11 cellular contexts compared by ENCODE assay signal in the genomic region with DNA sequence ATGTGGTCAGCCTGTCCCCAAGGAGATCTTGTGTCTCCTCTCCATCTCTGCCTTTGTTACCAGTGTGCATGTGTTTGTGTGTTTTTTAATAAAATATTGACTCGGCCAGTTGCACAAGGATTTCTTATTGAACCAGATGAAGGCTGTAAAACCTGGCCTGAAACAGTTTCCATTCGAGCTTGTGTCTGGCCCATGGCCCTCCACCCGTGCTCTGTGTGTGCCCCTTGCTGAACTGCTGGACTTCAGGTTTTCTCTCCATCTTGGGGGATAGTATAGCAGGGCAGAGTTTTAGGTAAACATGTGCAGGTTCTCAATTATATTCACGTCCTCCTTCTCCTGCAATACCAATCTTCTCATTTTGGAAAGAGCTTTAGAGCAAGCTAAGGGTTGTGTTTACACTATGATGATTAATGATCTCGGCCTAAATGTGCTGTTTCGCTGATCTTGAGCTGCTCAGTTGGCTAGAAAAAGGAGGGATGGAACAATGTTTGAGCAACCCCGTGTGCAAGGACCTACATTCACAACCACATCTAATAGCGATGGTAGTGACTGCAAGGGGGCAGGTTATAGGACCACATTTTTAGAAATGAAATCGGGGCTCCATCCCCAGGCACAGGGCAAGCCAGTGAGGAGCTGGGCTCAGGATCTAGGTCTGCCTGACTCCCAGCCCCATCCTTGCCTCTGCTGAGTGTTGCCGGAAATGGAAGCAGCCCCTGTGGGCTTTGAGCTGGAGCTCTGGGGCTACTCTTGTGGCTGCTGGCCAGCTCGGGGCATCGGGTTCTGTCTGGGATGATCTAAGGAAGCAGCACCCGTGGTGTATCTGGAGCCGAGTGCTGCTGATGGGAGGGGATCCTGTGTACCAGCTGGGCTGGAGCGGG. TPM values are rescaled to one million over a fixed set of nuclear protein-coding genes. Genes with fewer than 3 reads are reported as not detected.
DNase-seq lines count a peak whose midpoint lies in the region; ATAC-seq and TF ChIP-seq lines count a peak whose summit lies in the region.
"Had no signal": no experiment of that assay in that cellular context is flagged by ENCODE, and none has a peak within 500 bp of the region (broad histone marks: within the 10 kb centered on the region; RNA-seq: fewer than 3 reads in every experiment).

No MANE protein-coding gene starts in this region.

- intact Hi-C loops in OCI-LY7 (cut with micrococcal nuclease; ENCODE audit: unreplicated experiment) (no loop called here), mammary epithelial cell (cut with micrococcal nuclease) (no loop called here)

- no peak overlapping the region for H3K9ac ChIP-seq in mammary epithelial cell (ENCODE audit: insufficient read depth, low read length)

- no peak for DNase-seq in T-helper 2 cell treated with Interferon-gamma antibody and Interleukin-4, amounts not matched to agents 5 μg/mL and 100 μg/mL, for 36 hours (ENCODE audit: low spot score)
- DNase-seq in T-helper 2 cell (no peak), OCI-LY7 (ENCODE audit: low spot score) (no peak), cerebellar cortex (ENCODE audit: low spot score) (peak; percentile 63), NCI-H2227 treated with DMSO at 0.1 percent for 48 hours (lab: John Stamatoyannopoulos, UW) (no peak), mammary epithelial cell (no peak)
- DNase-seq: activated effector memory CD4-positive, alpha-beta T cell treated with Interleukin-2 at 50 U/mL for 16 hours; left ventricle myocardium inferior; NCI-H1436 had no signal

- peak overlapping the region; percentile 65; the same call in 1 of the 2 replicates for H3K4me2 ChIP-seq in OCI-LY7 (ENCODE audit: low read length)
- H3K4me2 ChIP-seq in mammary epithelial cell (ENCODE audit: insufficient read depth, low read depth, low read length): no peak overlapping the region

- H3K79me2 ChIP-seq in OCI-LY7 (ENCODE audit: insufficient read depth, low read depth, low read length) (no peaks in the 10 kb centered on the region), mammary epithelial cell (ENCODE audit: insufficient read depth, low read length) (peaks cover 48% of the 10 kb centered on the region)

- in situ Hi-C loops in mammary epithelial cell (cut with MboI; ENCODE audit: low sequenced_read_pairs in 2 of 2): loop anchor here in 1 of 2 donors (10.0 kb wide), 1 partner anchor 50 kb away; no protein-coding TSS in a partner anchor

- POLR2A ChIA-PET in OCI-LY7 (lab: Charles Lee): interaction anchor here (0.5 to 7.7 kb wide), 4 partner anchors 8 to 32 kb away, joined by 3 to 101 read pairs (median 4); no protein-coding TSS in a partner anchor

- CTCF ChIA-PET in OCI-LY7 (lab: Charles Lee; ENCODE audit: unreplicated experiment): interaction anchor here (1.1 to 1.2 kb wide), 3 partner anchors 17 to 30 kb away, joined by 3 to 4 read pairs (median 4); no protein-coding TSS in a partner anchor
- CTCF ChIA-PET in mammary epithelial cell (lab: Charles Lee; ENCODE audit: low non-redundant PET): no interaction called here

- H3K36me3 ChIP-seq in OCI-LY7 (ENCODE audit: insufficient read depth, low read length) (peaks cover 7% of the 10 kb centered on the region; the same call in 1 of the 2 replicates), mammary epithelial cell (ENCODE audit: insufficient read depth, low read length) (peaks cover 33% of the 10 kb centered on the region)

- dilution Hi-C loops in mammary epithelial cell (cut with HindIII; ENCODE audit: low sequenced_read_pairs): no loop called here

- no peak overlapping the region for H3K4me3 ChIP-seq in OCI-LY7 (ENCODE audit: low read depth, low read length, poor library complexity, severe bottlenecking)
- H3K4me3 ChIP-seq in mammary epithelial cell (replicated peaks in 1 of 3; ENCODE audit: insufficient read depth in 1 of 3, low read depth in 2 of 3, low read length in 3 of 3): no peak overlapping the region
- H3K4me3 ChIP-seq: left ventricle myocardium inferior had no signal

- no peak overlapping the region for H3K4me3 Mint-ChIP-seq in T-helper 2 cell treated with Interferon-gamma antibody and Interleukin-4, amounts not matched to agents 5 μg/mL and 100 μg/mL, for 36 hours
- H3K4me3 Mint-ChIP-seq in nephron: no peak overlapping the region

- H3K9me3 Mint-ChIP-seq in T-helper 2 cell treated with Interferon-gamma antibody and Interleukin-4, amounts not matched to agents 5 μg/mL and 100 μg/mL, for 36 hours: peaks cover 3% of the 10 kb centered on the region
- H3K9me3 Mint-ChIP-seq in nephron: no peaks in the 10 kb centered on the region

- BruUV-seq in OCI-LY7 (replicated peaks; lab: Mats Ljungman, UMichigan) (no TSS peak), mammary epithelial cell (replicated peaks; lab: Mats Ljungman, UMichigan) (no TSS peak)

- peaks cover 41% of the 10 kb centered on the region for H3K36me3 Mint-ChIP-seq in T-helper 2 cell treated with Interferon-gamma antibody and Interleukin-4, amounts not matched to agents 5 μg/mL and 100 μg/mL, for 36 hours (ENCODE audit: low read depth)
- H3K36me3 Mint-ChIP-seq in nephron (ENCODE audit: low read depth): peaks cover 23% of the 10 kb centered on the region

- H3K9me2 ChIP-seq in OCI-LY7 (ENCODE audit: insufficient read depth, low read length): no peaks in the 10 kb centered on the region

- 89% methylated on average over 14 of the region's 15 CpGs for WGBS in mammary epithelial cell (ENCODE audit: low coverage, missing lambda C conversion rate)

- H3K4me1 ChIP-seq in OCI-LY7 (ENCODE audit: insufficient read depth, low read length, poor library complexity, severe bottlenecking): peaks cover 68% of the 10 kb centered on the region
- peaks cover 7% of the 10 kb centered on the region for H3K4me1 ChIP-seq in mammary epithelial cell (ENCODE audit: insufficient read depth, low read length)

- H3K27ac ChIP-seq in OCI-LY7 (ENCODE audit: low read depth, low read length, poor library complexity, severe bottlenecking): no peak overlapping the region
- H3K27ac ChIP-seq in mammary epithelial cell (ENCODE audit: insufficient read depth, low read depth, low read length): no peak overlapping the region
- H3K27ac ChIP-seq: left ventricle myocardium inferior had no signal

- H2AFZ ChIP-seq in OCI-LY7 (ENCODE audit: low read length) (no peak overlapping the region), mammary epithelial cell (ENCODE audit: low read depth, low read length) (no peak overlapping the region)

- H3K27ac Mint-ChIP-seq in T-helper 2 cell treated with Interferon-gamma antibody and Interleukin-4, amounts not matched to agents 5 μg/mL and 100 μg/mL, for 36 hours: peak overlapping the region; percentile 72
- H3K27ac Mint-ChIP-seq in nephron: peak overlapping the region in 2 of 3 experiments; percentile 1 to 14

- H3K27me3 ChIP-seq in mammary epithelial cell (ENCODE audit: insufficient read depth, low read length): no peaks in the 10 kb centered on the region

- H3K27me3 Mint-ChIP-seq in T-helper 2 cell treated with Interferon-gamma antibody and Interleukin-4, amounts not matched to agents 5 μg/mL and 100 μg/mL, for 36 hours (ENCODE audit: low read depth): no peaks in the 10 kb centered on the region
- H3K27me3 Mint-ChIP-seq in nephron (ENCODE audit: low read depth): peaks cover 9% of the 10 kb centered on the region

- H3K9me3 ChIP-seq in OCI-LY7 (ENCODE audit: low read length) (no peaks in the 10 kb centered on the region), mammary epithelial cell (replicated peaks; ENCODE audit: insufficient read depth, low read length) (no peaks in the 10 kb centered on the region)
- H3K9me3 ChIP-seq: left ventricle myocardium inferior had no signal

- ATAC-seq in GM18505 (IDR thresholded peaks at IDR 0.05; ENCODE audit: unreplicated experiment): no peak

- H3K4me1 Mint-ChIP-seq in T-helper 2 cell treated with Interferon-gamma antibody and Interleukin-4, amounts not matched to agents 5 μg/mL and 100 μg/mL, for 36 hours (ENCODE audit: low read depth): peaks cover 37% of the 10 kb centered on the region
- peaks cover 24% of the 10 kb centered on the region for H3K4me1 Mint-ChIP-seq in nephron

- TF ChIP-seq POLR2A in GM18505 (IDR thresholded peaks at IDR 0.05; ENCODE audit: borderline replicate concordance, extremely low read depth, insufficient read depth, insufficient read length): no peak

- H4K20me1 ChIP-seq in OCI-LY7 (ENCODE audit: insufficient read depth, low read length) (no peaks in the 10 kb centered on the region), mammary epithelial cell (ENCODE audit: insufficient read depth, low read length) (no peaks in the 10 kb centered on the region)

- TF ChIP-seq CTCF in OCI-LY7 (conservative IDR thresholded peaks at IDR 0.05; ENCODE audit: low read length): no peak
- no peak for TF ChIP-seq CTCF in nephron (IDR thresholded peaks at IDR 0.05; ENCODE audit: unreplicated experiment in 3 of 3)
- no peak for TF ChIP-seq CTCF in mammary epithelial cell (conservative IDR thresholded peaks at IDR 0.05 in 1 of 2, IDR thresholded peaks at IDR 0.05 in 1 of 2; ENCODE audit: extremely low read depth in 1 of 2, insufficient read depth in 1 of 2, low read depth in 1 of 2, low read length in 2 of 2)

RNA-seq across cellular contexts. Expression of a gene that starts 47.7 kb away (rescaled TPM):
- total RNA-seq in OCI-LY7 (2014; rRNA removed; shearing (Covaris generic)): 16.0 and 26.2 TPM in 2 replicates
- 33.5 and 36.0 TPM in 2 replicates for total RNA-seq in OCI-LY7 (2022)
- total RNA-seq in mammary epithelial cell: 100 to 1,000 TPM in 1 of 2 donors, 10 to 100 TPM in 1; 70.0 to 174 TPM
- 43.6 TPM for polyA plus RNA-seq in mammary epithelial cell
- polyA minus RNA-seq in mammary epithelial cell: 44.9 TPM
